In the genomic region with DNA sequence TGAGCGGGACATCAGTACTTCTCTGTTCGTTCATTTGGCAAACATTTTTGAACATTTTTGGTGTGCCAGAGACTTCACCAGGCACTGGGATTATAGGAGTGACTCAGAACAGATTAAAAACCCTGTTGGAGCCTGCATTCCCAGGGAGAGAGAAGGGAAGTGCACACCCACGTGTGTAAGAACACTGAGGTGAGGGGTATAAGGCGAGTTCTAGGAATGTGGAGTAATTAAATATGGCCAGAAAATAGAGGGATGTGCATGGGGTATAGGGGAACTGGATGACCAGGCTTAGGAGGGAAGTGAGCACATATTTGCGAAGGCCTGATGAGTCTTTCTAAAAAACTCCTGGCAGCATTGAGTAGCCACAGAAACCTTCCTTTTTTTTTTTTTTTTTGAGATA, we compare ENCODE assay signal across 22 cellular contexts.
DNase-seq lines count a peak whose midpoint lies in the region; ATAC-seq and TF ChIP-seq lines count a peak whose summit lies in the region.
"Had no signal": no experiment of that assay in that cellular context is flagged by ENCODE, and none has a peak within 500 bp of the region (broad histone marks: within the 10 kb centered on the region; RNA-seq: fewer than 3 reads in every experiment).

No MANE protein-coding gene starts in this region.

- TF ChIP-seq CTCF in mesothelial cell of epicardium (IDR thresholded peaks at IDR 0.05; ENCODE audit: unreplicated experiment), result no peak

- H3K4me1 Mint-ChIP-seq in mesothelial cell of epicardium, result peaks cover 27% of the 10 kb centered on the region
- H3K4me1 Mint-ChIP-seq in activated naive CD8-positive, alpha-beta T cell treated with anti-CD3 and anti-CD28 coated beads, Interleukin-2, amount 50 U/mL, for 24 hours, result no peaks in the 10 kb centered on the region
- H3K4me1 Mint-ChIP-seq: activated CD4-positive, alpha-beta T cell treated with anti-CD3 and anti-CD28 coated beads for 36 hours; T-helper 17 cell had no signal

- H3K36me3 Mint-ChIP-seq in mesothelial cell of epicardium, result no peaks in the 10 kb centered on the region
- H3K36me3 Mint-ChIP-seq in activated naive CD8-positive, alpha-beta T cell treated with anti-CD3 and anti-CD28 coated beads, Interleukin-2, amount 50 U/mL, for 24 hours (ENCODE audit: low read depth), result no peaks in the 10 kb centered on the region

- H3K27me3 Mint-ChIP-seq in mesothelial cell of epicardium (ENCODE audit: low read depth), result no peaks in the 10 kb centered on the region
- peaks cover 13% of the 10 kb centered on the region for H3K27me3 Mint-ChIP-seq in activated naive CD8-positive, alpha-beta T cell treated with anti-CD3 and anti-CD28 coated beads, Interleukin-2, amount 50 U/mL, for 24 hours

- DNase-seq in AG20443 (ENCODE audit: low spot score) (peak; percentile 30), HT1080 (ENCODE audit: low read depth) (peak; percentile 15), astrocyte of the hippocampus (ENCODE audit: low read depth, low spot score) (peak; percentile 42), mesothelial cell of epicardium (ENCODE audit: low spot score in 2 of 2, unreplicated experiment in 2 of 2) (no peak), COR-L47 (lab: John Stamatoyannopoulos, UW) (no peak)
- no peak for DNase-seq in activated naive CD8-positive, alpha-beta T cell treated with anti-CD3 and anti-CD28 coated beads, Interleukin-2, amount 50 U/mL, for 24 hours
- DNase-seq: activated CD4-positive, alpha-beta T cell treated with anti-CD3 and anti-CD28 coated beads for 36 hours; activated naive CD4-positive, alpha-beta T cell treated with anti-CD3 and anti-CD28 coated beads for 36 hours; dorsolateral prefrontal cortex; EL; MV-4-11; NCI-H146; NCI-H510A treated with DMSO at 0.1 percent for 48 hours; Peyer's patch; stimulated activated CD4-positive, alpha-beta T cell treated with anti-CD3 and anti-CD28 coated beads, Interleukin-12 subunit alpha, Interleukin-12 subunit beta, amount 100 ng/mL, for 4 hours; stimulated activated CD4-positive, alpha-beta T cell treated with anti-CD3 and anti-CD28 coated beads, Interleukin-4, amount 100 ng/mL, for 24 hours; stimulated activated naive CD4-positive, alpha-beta T cell; T-helper 17 cell; testis; uterus had no signal

- ATAC-seq in activated naive CD8-positive, alpha-beta T cell treated with anti-CD3 and anti-CD28 coated beads, Interleukin-2, amount 50 U/mL, for 24 hours, result no peak
- ATAC-seq in HG03565 (IDR thresholded peaks at IDR 0.05; ENCODE audit: unreplicated experiment) (no peak), GM18502 (IDR thresholded peaks at IDR 0.05; ENCODE audit: poor library complexity, unreplicated experiment) (no peak)
- ATAC-seq: activated CD4-positive, alpha-beta T cell treated with anti-CD3 and anti-CD28 coated beads for 36 hours; T-helper 17 cell had no signal

- H3K4me3 Mint-ChIP-seq in mesothelial cell of epicardium, result no peak overlapping the region
- H3K4me3 Mint-ChIP-seq in activated naive CD8-positive, alpha-beta T cell treated with anti-CD3 and anti-CD28 coated beads, Interleukin-2, amount 50 U/mL, for 24 hours, result no peak overlapping the region
- H3K4me3 Mint-ChIP-seq: activated CD4-positive, alpha-beta T cell treated with anti-CD3 and anti-CD28 coated beads for 36 hours; activated naive CD4-positive, alpha-beta T cell treated with anti-CD3 and anti-CD28 coated beads for 36 hours; T-helper 17 cell had no signal

- H3K27ac Mint-ChIP-seq in mesothelial cell of epicardium, result peak overlapping the region; percentile 55
- H3K27ac Mint-ChIP-seq in activated naive CD8-positive, alpha-beta T cell treated with anti-CD3 and anti-CD28 coated beads, Interleukin-2, amount 50 U/mL, for 24 hours, result no peak overlapping the region
- H3K27ac Mint-ChIP-seq: activated CD4-positive, alpha-beta T cell treated with anti-CD3 and anti-CD28 coated beads for 36 hours; activated naive CD4-positive, alpha-beta T cell treated with anti-CD3 and anti-CD28 coated beads for 36 hours; T-helper 17 cell had no signal

- peaks cover 3% of the 10 kb centered on the region for H3K9me3 Mint-ChIP-seq in mesothelial cell of epicardium
- H3K9me3 Mint-ChIP-seq in activated naive CD8-positive, alpha-beta T cell treated with anti-CD3 and anti-CD28 coated beads, Interleukin-2, amount 50 U/mL, for 24 hours, result no peaks in the 10 kb centered on the region
- H3K9me3 Mint-ChIP-seq: activated naive CD4-positive, alpha-beta T cell treated with anti-CD3 and anti-CD28 coated beads for 36 hours had no signal

Comparison
In these comparisons a context has a peak if more than half of its experiments do, and no peak if none do; other contexts are left out.
1. DNase-seq: peak in AG20443 (single experiment), HT1080 (single experiment) and astrocyte of the hippocampus (single experiment); none in mesothelial cell of epicardium (0 of 2), activated naive CD8-positive, alpha-beta T cell treated with anti-CD3 and anti-CD28 coated beads, Interleukin-2, amount 50 U/mL, for 24 hours (single experiment) and COR-L47 (single experiment).